24 cellular contexts compared by ENCODE assay signal in the genomic region with DNA sequence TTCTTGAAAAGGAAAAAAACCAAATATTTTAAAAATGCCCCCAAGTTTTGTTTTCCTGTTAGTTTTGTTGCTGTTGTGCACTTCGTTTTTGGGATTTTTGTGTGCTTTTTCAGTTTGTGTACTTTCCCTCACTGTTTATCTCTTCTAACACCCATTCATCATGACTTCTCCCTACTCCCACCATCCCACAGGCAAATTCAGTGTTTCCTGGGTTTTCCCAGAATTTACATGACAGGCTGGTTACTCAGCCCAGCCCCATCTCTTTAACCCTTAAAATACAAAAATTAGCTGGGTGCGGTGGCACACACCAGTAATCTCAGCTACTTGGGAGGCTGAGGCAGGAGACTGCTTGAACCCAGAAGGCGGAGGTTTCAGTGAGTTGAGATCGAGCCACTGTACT. TPM values are rescaled to one million over a fixed set of nuclear protein-coding genes. Genes with fewer than 3 reads are reported as not detected.
DNase-seq lines count a peak whose midpoint lies in the region; ATAC-seq and TF ChIP-seq lines count a peak whose summit lies in the region.
"Had no signal": no experiment of that assay in that cellular context is flagged by ENCODE, and none has a peak within 500 bp of the region (broad histone marks: within the 10 kb centered on the region; RNA-seq: fewer than 3 reads in every experiment).

No MANE protein-coding gene starts in this region.

- TF ChIP-seq POLR2A in adrenal gland (IDR thresholded peaks at IDR 0.05): no peak

- peaks cover 52% of the 10 kb centered on the region for H3K4me1 ChIP-seq in CD4-positive, alpha-beta memory T cell (ENCODE audit: insufficient read depth, low read length)
- H3K4me1 ChIP-seq in GM23248 (ENCODE audit: insufficient read depth): peaks cover 25% of the 10 kb centered on the region
- peaks cover 0 to 22% of the 10 kb centered on the region in 2 donors for H3K4me1 ChIP-seq in naive thymus-derived CD4-positive, alpha-beta T cell (ENCODE audit: control insufficient read depth in 2 of 2, insufficient read depth in 2 of 2, low read length in 2 of 2)
- no peaks in the 10 kb centered on the region for H3K4me1 ChIP-seq in adrenal gland (replicated peaks in 1 of 2)
- H3K4me1 ChIP-seq: ascending aorta, prostate gland had no signal

- WGBS in GM23248 (ENCODE audit: low coverage in 1 of 2, low lambda C conversion rate in 2 of 2, missing lambda C conversion rate in 2 of 2), 2 experiments: 58 to 64% methylated on average over 4 of the region's 4 CpGs
- WGBS in adrenal gland, 4 donors: 83 to 96% (median 94%) methylated on average over 4 of the region's 4 CpGs

- H3K36me3 ChIP-seq in CD4-positive, alpha-beta memory T cell (ENCODE audit: insufficient read depth, low read length): peaks cover 14% of the 10 kb centered on the region
- H3K36me3 ChIP-seq in GM23248 (ENCODE audit: low read depth): no peaks in the 10 kb centered on the region
- peaks cover 0 to 26% (median 0%) of the 10 kb centered on the region in 3 experiments for H3K36me3 ChIP-seq in naive thymus-derived CD4-positive, alpha-beta T cell (ENCODE audit: control insufficient read depth in 2 of 3, insufficient read depth in 3 of 3, low read length in 3 of 3)
- no peaks in the 10 kb centered on the region for H3K36me3 ChIP-seq in adrenal gland (replicated peaks in 1 of 2)
- H3K36me3 ChIP-seq: ascending aorta, prostate gland had no signal

- peaks cover 52 to 83% (median 66%) of the 10 kb centered on the region in 4 donors for H3K4me1 Mint-ChIP-seq in CD4-positive, alpha-beta memory T cell
- H3K4me1 Mint-ChIP-seq in activated naive CD8-positive, alpha-beta T cell treated with anti-CD3 and anti-CD28 coated beads, Interleukin-2, amount 10 ng/mL, durations not matched to agents 7 days and 5 days: peaks cover 47% of the 10 kb centered on the region
- H3K4me1 Mint-ChIP-seq in naive thymus-derived CD4-positive, alpha-beta T cell: peaks cover 44 to 95% (median 77%) of the 10 kb centered on the region in 7 donors

- peaks cover 20% of the 10 kb centered on the region for H3F3A ChIP-seq in GM23248 (ENCODE audit: insufficient read depth)

- intact Hi-C loops in CD4-positive, alpha-beta memory T cell (cut with micrococcal nuclease): loop anchor here (2.0 kb wide), 1 partner anchor 14 kb away; no protein-coding TSS in a partner anchor
- intact Hi-C loops in naive thymus-derived CD4-positive, alpha-beta T cell (cut with micrococcal nuclease): no loop called here
- intact Hi-C loops in adrenal gland (cut with DNase I): no loop called here

- peak overlapping the region; percentile 61 for H3K9ac ChIP-seq in GM23248

- in situ Hi-C loops in GM23248 (cut with MboI): no loop called here

- no peaks in the 10 kb centered on the region for H3K9me2 ChIP-seq in GM23248 (ENCODE audit: insufficient read depth)

- ATAC-seq in activated naive CD8-positive, alpha-beta T cell treated with anti-CD3 and anti-CD28 coated beads, Interleukin-2, amount 10 ng/mL, durations not matched to agents 7 days and 5 days (ENCODE audit: low read depth): no peak
- no peak for ATAC-seq in naive thymus-derived CD4-positive, alpha-beta T cell
- ATAC-seq: left cardiac atrium; natural killer cell; stimulated activated memory B cell treated with anti-CD40 and anti-IgM and Interleukin-4, amounts not matched to agents 10 μg/mL and 1 μg/mL and 100 μg/mL, for 72 hours had no signal

- H3K27me3 Mint-ChIP-seq in CD4-positive, alpha-beta memory T cell: no peaks in the 10 kb centered on the region
- H3K27me3 Mint-ChIP-seq in activated naive CD8-positive, alpha-beta T cell treated with anti-CD3 and anti-CD28 coated beads, Interleukin-2, amount 10 ng/mL, durations not matched to agents 7 days and 5 days: no peaks in the 10 kb centered on the region
- H3K27me3 Mint-ChIP-seq in naive thymus-derived CD4-positive, alpha-beta T cell: no peaks in the 10 kb centered on the region
- H3K27me3 Mint-ChIP-seq: memory B cell; stimulated activated memory B cell treated with anti-CD40 and anti-IgM and Interleukin-4, amounts not matched to agents 10 μg/mL and 1 μg/mL and 100 μg/mL, for 72 hours had no signal

- H3K9me3 Mint-ChIP-seq in CD4-positive, alpha-beta memory T cell: peaks cover 0 to 9% (median 4%) of the 10 kb centered on the region in 8 donors
- peaks cover 15% of the 10 kb centered on the region for H3K9me3 Mint-ChIP-seq in activated naive CD8-positive, alpha-beta T cell treated with anti-CD3 and anti-CD28 coated beads, Interleukin-2, amount 10 ng/mL, durations not matched to agents 7 days and 5 days
- peaks cover 0 to 25% (median 6%) of the 10 kb centered on the region in 11 donors for H3K9me3 Mint-ChIP-seq in naive thymus-derived CD4-positive, alpha-beta T cell
- H3K9me3 Mint-ChIP-seq: natural killer cell had no signal

- no peaks in the 10 kb centered on the region for H3K27me3 ChIP-seq in CD4-positive, alpha-beta memory T cell (ENCODE audit: insufficient read depth, low read length)
- H3K27me3 ChIP-seq in GM23248 (replicated peaks; ENCODE audit: insufficient read depth) (no peaks in the 10 kb centered on the region), adrenal gland (no peaks in the 10 kb centered on the region)
- H3K27me3 ChIP-seq in naive thymus-derived CD4-positive, alpha-beta T cell (ENCODE audit: control insufficient read depth in 2 of 2, insufficient read depth in 2 of 2, low read length in 2 of 2): no peaks in the 10 kb centered on the region
- H3K27me3 ChIP-seq: ascending aorta, esophagus squamous epithelium, thyroid gland had no signal

- POLR2A ChIA-PET in CD4-positive, alpha-beta memory T cell (lab: Charles Lee; ENCODE audit: partially characterized antibody): no interaction called here
- POLR2A ChIA-PET in activated naive CD8-positive, alpha-beta T cell treated with anti-CD3 and anti-CD28 coated beads, Interleukin-2, amount 10 ng/mL, durations not matched to agents 7 days and 5 days (lab: Charles Lee): interaction anchor here (0.7 kb wide), 1 partner anchor 15 kb away, joined by 3 read pairs; no protein-coding TSS in a partner anchor
- POLR2A ChIA-PET in naive thymus-derived CD4-positive, alpha-beta T cell (lab: Charles Lee): interaction anchor here (0.7 kb wide), 2 partner anchors 15 to 29 kb away, joined by 3 to 6 read pairs; no protein-coding TSS in a partner anchor

- CTCF ChIA-PET in CD4-positive, alpha-beta memory T cell (lab: Charles Lee; ENCODE audit: partially characterized antibody): no interaction called here
- CTCF ChIA-PET in naive thymus-derived CD4-positive, alpha-beta T cell (lab: Charles Lee): no interaction called here

- TF ChIP-seq CTCF in adrenal gland (IDR thresholded peaks at IDR 0.05): no peak

- no peaks in the 10 kb centered on the region for H4K20me1 ChIP-seq in GM23248 (ENCODE audit: insufficient read depth)

- peak overlapping the region; percentile 25 for H3K4me2 ChIP-seq in GM23248 (ENCODE audit: unreplicated experiment)

- H3K79me2 ChIP-seq in GM23248 (ENCODE audit: insufficient read depth): peaks cover 83% of the 10 kb centered on the region

- no peaks in the 10 kb centered on the region for H3K9me3 ChIP-seq in CD4-positive, alpha-beta memory T cell (ENCODE audit: control insufficient read depth in 1 of 2, low read length in 2 of 2)
- no peaks in the 10 kb centered on the region for H3K9me3 ChIP-seq in GM23248 (ENCODE audit: low read depth)
- H3K9me3 ChIP-seq in naive thymus-derived CD4-positive, alpha-beta T cell (ENCODE audit: control insufficient read depth in 2 of 3, low read length in 3 of 3): peaks cover 0 to 6% (median 0%) of the 10 kb centered on the region in 3 experiments
- no peaks in the 10 kb centered on the region for H3K9me3 ChIP-seq in adrenal gland (replicated peaks in 1 of 3)
- H3K9me3 ChIP-seq: ascending aorta, prostate gland, thyroid gland had no signal

- no peak overlapping the region for H3K27ac ChIP-seq in CD4-positive, alpha-beta memory T cell (ENCODE audit: low read depth, low read length)
- H3K27ac ChIP-seq in GM23248 (peak overlapping the region; percentile 87), adrenal gland (no peak overlapping the region)
- no peak overlapping the region for H3K27ac ChIP-seq in naive thymus-derived CD4-positive, alpha-beta T cell (ENCODE audit: low read depth, low read length)
- H3K27ac ChIP-seq: ascending aorta, esophagus squamous epithelium, prostate gland, thyroid gland had no signal

- peaks cover 51 to 61% of the 10 kb centered on the region in 2 donors for H3K36me3 Mint-ChIP-seq in CD4-positive, alpha-beta memory T cell
- H3K36me3 Mint-ChIP-seq in activated naive CD8-positive, alpha-beta T cell treated with anti-CD3 and anti-CD28 coated beads, Interleukin-2, amount 10 ng/mL, durations not matched to agents 7 days and 5 days: peaks cover 81% of the 10 kb centered on the region
- H3K36me3 Mint-ChIP-seq in naive thymus-derived CD4-positive, alpha-beta T cell: peaks cover 9 to 79% (median 62%) of the 10 kb centered on the region in 5 donors

- H3K27ac Mint-ChIP-seq in CD4-positive, alpha-beta memory T cell: peak overlapping the region in 4 of 7 donors; percentile 3 to 77 (median 61)
- H3K27ac Mint-ChIP-seq in activated naive CD8-positive, alpha-beta T cell treated with anti-CD3 and anti-CD28 coated beads, Interleukin-2, amount 10 ng/mL, durations not matched to agents 7 days and 5 days: peak overlapping the region; percentile 21
- H3K27ac Mint-ChIP-seq in naive thymus-derived CD4-positive, alpha-beta T cell: peak overlapping the region in 7 of 9 donors; percentile 32 to 85 (median 53)
- H3K27ac Mint-ChIP-seq: memory B cell; natural killer cell; stimulated activated memory B cell treated with anti-CD40 and anti-IgM and Interleukin-4, amounts not matched to agents 10 μg/mL and 1 μg/mL and 100 μg/mL, for 72 hours had no signal

- no peak overlapping the region for H3K4me3 ChIP-seq in CD4-positive, alpha-beta memory T cell (ENCODE audit: low read length in 2 of 2)
- H3K4me3 ChIP-seq in GM23248 (no peak overlapping the region), adrenal gland (no peak overlapping the region)
- H3K4me3 ChIP-seq in naive thymus-derived CD4-positive, alpha-beta T cell (ENCODE audit: low read length): no peak overlapping the region
- H3K4me3 ChIP-seq: ascending aorta, esophagus squamous epithelium, prostate gland, thyroid gland had no signal

- no peak for DNase-seq in CD4-positive, alpha-beta memory T cell
- DNase-seq in GM23248 (peak; percentile 39), adrenal gland (no peak), CD1c-positive myeloid dendritic cell (ENCODE audit: extremely low spot score) (no peak), NCI-H128 (lab: John Stamatoyannopoulos, UW; ENCODE audit: unreplicated experiment) (no peak)
- no peak for DNase-seq in activated naive CD8-positive, alpha-beta T cell treated with anti-CD3 and anti-CD28 coated beads, Interleukin-2, amount 10 ng/mL, durations not matched to agents 7 days and 5 days
- no peak for DNase-seq in naive thymus-derived CD4-positive, alpha-beta T cell
- DNase-seq: AML-193; Caco-2; cerebellar nuclear complex; DND-41; effector CD4-positive, alpha-beta T cell; esophagus squamous epithelium; H9; left cardiac atrium; natural killer cell; NCI-H1694; NCI-H69; stimulated activated CD4-positive, alpha-beta T cell treated with anti-CD3 and anti-CD28 coated beads, Interleukin-1b, Interleukin-23, amount 100 ng/mL, for 48 hours; thyroid gland had no signal

- H2AFZ ChIP-seq in GM23248: no peak overlapping the region

- H3K4me3 Mint-ChIP-seq in CD4-positive, alpha-beta memory T cell: peak overlapping the region in 3 of 8 donors; percentile 4 to 72 (median 35)
- no peak overlapping the region for H3K4me3 Mint-ChIP-seq in activated naive CD8-positive, alpha-beta T cell treated with anti-CD3 and anti-CD28 coated beads, Interleukin-2, amount 10 ng/mL, durations not matched to agents 7 days and 5 days
- H3K4me3 Mint-ChIP-seq in naive thymus-derived CD4-positive, alpha-beta T cell: peak overlapping the region in 6 of 10 donors; percentile 5 to 81 (median 34)
- H3K4me3 Mint-ChIP-seq: H9; memory B cell; natural killer cell; stimulated activated memory B cell treated with anti-CD40 and anti-IgM and Interleukin-4, amounts not matched to agents 10 μg/mL and 1 μg/mL and 100 μg/mL, for 72 hours had no signal

RNA-seq across cellular contexts. Expression of a gene that starts 15.5 kb away (rescaled TPM):
- total RNA-seq in CD4-positive, alpha-beta memory T cell: 100 to 1,000 TPM; 383 to 397 TPM
- polyA plus RNA-seq in CD4-positive, alpha-beta memory T cell: 100 to 1,000 TPM; 752 to 839 TPM
- 93.1 and 106 TPM in 2 replicates for total RNA-seq in GM23248 (2014; rRNA removed; shearing (Covaris generic))
- polyA plus RNA-seq in GM23248 (2016; fragmentation: Nextera tagmentation; extraction: Ambion mirVana): 113 and 122 TPM in 2 replicates
- 100 to 1,000 TPM; 490 to 493 TPM for total RNA-seq in activated naive CD8-positive, alpha-beta T cell treated with anti-CD3 and anti-CD28 coated beads, Interleukin-2, amount 10 ng/mL, durations not matched to agents 7 days and 5 days
- total RNA-seq in naive thymus-derived CD4-positive, alpha-beta T cell: 100 to 1,000 TPM; 270 to 495 (median 437) TPM
- 100 to 1,000 TPM; 811 to 922 TPM for polyA plus RNA-seq in naive thymus-derived CD4-positive, alpha-beta T cell
- 100 to 1,000 TPM in 6 of 8 donors, 10 to 100 TPM in 2; 82.0 to 169 (median 117) TPM for total RNA-seq in adrenal gland
- polyA plus RNA-seq in adrenal gland: 100 to 1,000 TPM in 1 of 3 donors, 10 to 100 TPM in 2; 19.2 to 284 (median 23.7) TPM
